ENCODE assay signal across 17 cellular contexts in the genomic region with DNA sequence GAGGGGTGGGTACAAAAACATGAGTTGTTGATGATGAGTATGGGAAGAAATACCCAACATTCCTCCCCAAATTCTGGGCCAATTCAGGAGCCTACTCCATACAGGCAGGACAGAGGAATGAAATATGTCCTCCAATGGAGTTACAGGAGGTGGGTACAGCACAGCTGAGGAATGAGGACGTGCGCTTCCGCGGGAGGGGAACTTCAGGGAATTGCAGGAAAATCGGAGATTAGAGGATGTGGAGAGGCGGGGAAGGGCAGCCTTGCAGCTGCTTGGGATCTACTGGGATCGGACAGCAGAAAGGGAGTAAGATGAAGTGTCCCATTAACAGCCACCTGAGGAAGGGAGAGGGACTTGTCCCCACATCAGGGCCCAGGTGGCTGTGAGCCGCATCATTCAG.
"Had no signal": no experiment of that assay in that cellular context is flagged by ENCODE, and none has a peak within 500 bp of the region (broad histone marks: within the 10 kb centered on the region; RNA-seq: fewer than 3 reads in every experiment).

No MANE protein-coding gene starts in this region.

- H3K27me3 Mint-ChIP-seq: activated CD8-positive, alpha-beta T cell treated with anti-CD3 and anti-CD28 coated beads for 36 hours had no signal

- H3K27ac Mint-ChIP-seq: activated B cell treated with CpG ODN at 0.5 μM for 24 hours; activated CD8-positive, alpha-beta T cell treated with anti-CD3 and anti-CD28 coated beads for 36 hours; activated naive CD8-positive, alpha-beta T cell treated with anti-CD3 and anti-CD28 coated beads, Interleukin-2, amount 10 ng/mL, durations not matched to agents 7 days and 5 days had no signal

- H3K4me3 Mint-ChIP-seq: activated B cell treated with CpG ODN at 0.5 μM for 24 hours; activated CD8-positive, alpha-beta T cell treated with anti-CD3 and anti-CD28 coated beads for 36 hours; activated naive CD8-positive, alpha-beta T cell treated with anti-CD3 and anti-CD28 coated beads, Interleukin-2, amount 10 ng/mL, durations not matched to agents 7 days and 5 days had no signal

- DNase-seq: activated B cell treated with CpG ODN at 0.5 μM for 24 hours; activated CD4-positive, alpha-beta T cell treated with anti-CD3 and anti-CD28 coated beads for 48 hours; activated CD8-positive, alpha-beta T cell treated with anti-CD3 and anti-CD28 coated beads for 36 hours; activated gamma-delta T cell; activated naive CD8-positive, alpha-beta T cell treated with anti-CD3 and anti-CD28 coated beads, Interleukin-2, amount 10 ng/mL, durations not matched to agents 7 days and 5 days; activated T-cell treated with anti-CD3 and anti-CD28 coated beads, Interleukin-2, amount 50 U/mL, for 48 hours; anterior cingulate cortex; cerebellar nuclear complex; hypothalamus; kidney glomerular epithelial cell; left ventricle myocardium superior; mesenchymal stem cell; naive thymus-derived CD8-positive, alpha-beta T cell; stimulated activated CD4-positive, alpha-beta T cell treated with anti-CD3 and anti-CD28 coated beads, Interleukin-1b, Interleukin-23, amount 100 ng/mL, for 48 hours; T-helper 2 cell had no signal

- H3K36me3 Mint-ChIP-seq: activated naive CD8-positive, alpha-beta T cell treated with anti-CD3 and anti-CD28 coated beads, Interleukin-2, amount 10 ng/mL, durations not matched to agents 7 days and 5 days had no signal

- ATAC-seq: activated CD8-positive, alpha-beta T cell treated with anti-CD3 and anti-CD28 coated beads for 36 hours; esophagus mucosa; left ventricle myocardium superior; naive thymus-derived CD8-positive, alpha-beta T cell; sciatic nerve had no signal

- H3K9me3 Mint-ChIP-seq: activated naive CD8-positive, alpha-beta T cell treated with anti-CD3 and anti-CD28 coated beads, Interleukin-2, amount 10 ng/mL, durations not matched to agents 7 days and 5 days had no signal
